In the genomic region with DNA sequence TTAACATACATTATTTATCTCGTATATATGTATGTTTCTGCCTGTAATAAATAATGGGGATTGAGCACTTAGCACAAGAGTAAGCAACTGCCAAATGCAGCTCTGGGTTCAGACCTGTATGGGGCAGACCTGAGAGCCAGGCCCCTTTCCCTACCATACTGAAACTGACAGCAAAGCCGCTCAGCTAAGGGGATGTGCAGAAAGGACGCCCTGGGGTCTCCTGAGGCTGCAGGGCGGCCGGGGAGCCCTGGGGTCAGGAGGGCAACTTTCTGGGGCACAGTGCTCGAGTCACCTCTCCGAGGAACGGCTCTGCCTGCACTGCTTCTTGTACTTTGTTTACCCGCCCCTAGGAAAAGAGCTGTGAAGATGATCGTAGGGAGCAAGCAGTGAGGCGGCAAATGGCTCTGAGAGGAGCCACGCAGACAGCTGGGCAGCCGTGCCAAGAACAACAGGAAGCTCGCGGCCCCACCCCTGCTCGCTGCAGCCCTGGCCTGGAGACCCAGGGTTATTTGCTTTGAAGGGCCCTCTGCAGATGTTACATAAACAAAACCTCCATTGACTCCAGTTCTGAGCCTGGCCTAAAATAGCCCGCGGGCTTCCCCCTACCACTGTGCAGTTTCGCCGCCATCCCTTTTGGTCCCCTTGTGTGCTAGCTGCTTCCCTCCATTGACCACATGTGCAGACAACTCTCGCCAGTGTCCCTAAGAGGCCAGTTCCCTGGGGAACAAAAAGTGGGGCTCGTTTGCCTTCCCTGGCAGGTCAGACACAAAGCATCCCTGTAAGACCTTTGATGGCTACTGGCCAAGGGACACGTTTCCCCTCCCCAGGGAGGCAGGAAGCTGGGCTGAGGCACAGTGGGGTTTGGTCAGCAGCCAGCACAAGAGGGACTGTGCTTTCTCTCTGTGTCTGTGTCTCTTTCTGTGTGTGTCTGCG, we compare ENCODE assay signal across 2 cellular contexts.
A peak's percentile ranks its signal among the peaks of the same experiment; 100 is the strongest.
TF ChIP-seq lines count a peak whose summit lies in the region.

No MANE protein-coding gene starts in this region.

TF ChIP-seq in IMR-90, 13 proteins besides CTCF, POLR2A, EP300 and RAD21 (continued from another document):
- TF ChIP-seq, protein P1, sequence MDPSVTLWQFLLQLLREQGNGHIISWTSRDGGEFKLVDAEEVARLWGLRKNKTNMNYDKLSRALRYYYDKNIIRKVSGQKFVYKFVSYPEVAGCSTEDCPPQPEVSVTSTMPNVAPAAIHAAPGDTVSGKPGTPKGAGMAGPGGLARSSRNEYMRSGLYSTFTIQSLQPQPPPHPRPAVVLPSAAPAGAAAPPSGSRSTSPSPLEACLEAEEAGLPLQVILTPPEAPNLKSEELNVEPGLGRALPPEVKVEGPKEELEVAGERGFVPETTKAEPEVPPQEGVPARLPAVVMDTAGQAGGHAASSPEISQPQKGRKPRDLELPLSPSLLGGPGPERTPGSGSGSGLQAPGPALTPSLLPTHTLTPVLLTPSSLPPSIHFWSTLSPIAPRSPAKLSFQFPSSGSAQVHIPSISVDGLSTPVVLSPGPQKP (IDR thresholded peaks at IDR 0.05; ENCODE audit: borderline replicate concordance, low read depth, low read length), result no peak
- TF ChIP-seq MXI1 (IDR thresholded peaks at IDR 0.05; ENCODE audit: borderline replicate concordance, low read depth, low read length) (0 out of 2 replicates have a peak, but pooled peaks have one; percentile 13), MAZ (IDR thresholded peaks at IDR 0.05; ENCODE audit: borderline replicate concordance, low read depth, low read length) (no peak; the same call in 1 of the 2 replicates), CHD1 (IDR thresholded peaks at IDR 0.05; ENCODE audit: low read depth, low read length) (no peak), SMC3 (IDR thresholded peaks at IDR 0.05; ENCODE audit: low read depth, low read length) (no peak)

TF ChIP-seq in PFSK-1, 5 proteins besides CTCF, POLR2A, EP300 and RAD21 (continued from another document):
- TF ChIP-seq, protein P2, sequence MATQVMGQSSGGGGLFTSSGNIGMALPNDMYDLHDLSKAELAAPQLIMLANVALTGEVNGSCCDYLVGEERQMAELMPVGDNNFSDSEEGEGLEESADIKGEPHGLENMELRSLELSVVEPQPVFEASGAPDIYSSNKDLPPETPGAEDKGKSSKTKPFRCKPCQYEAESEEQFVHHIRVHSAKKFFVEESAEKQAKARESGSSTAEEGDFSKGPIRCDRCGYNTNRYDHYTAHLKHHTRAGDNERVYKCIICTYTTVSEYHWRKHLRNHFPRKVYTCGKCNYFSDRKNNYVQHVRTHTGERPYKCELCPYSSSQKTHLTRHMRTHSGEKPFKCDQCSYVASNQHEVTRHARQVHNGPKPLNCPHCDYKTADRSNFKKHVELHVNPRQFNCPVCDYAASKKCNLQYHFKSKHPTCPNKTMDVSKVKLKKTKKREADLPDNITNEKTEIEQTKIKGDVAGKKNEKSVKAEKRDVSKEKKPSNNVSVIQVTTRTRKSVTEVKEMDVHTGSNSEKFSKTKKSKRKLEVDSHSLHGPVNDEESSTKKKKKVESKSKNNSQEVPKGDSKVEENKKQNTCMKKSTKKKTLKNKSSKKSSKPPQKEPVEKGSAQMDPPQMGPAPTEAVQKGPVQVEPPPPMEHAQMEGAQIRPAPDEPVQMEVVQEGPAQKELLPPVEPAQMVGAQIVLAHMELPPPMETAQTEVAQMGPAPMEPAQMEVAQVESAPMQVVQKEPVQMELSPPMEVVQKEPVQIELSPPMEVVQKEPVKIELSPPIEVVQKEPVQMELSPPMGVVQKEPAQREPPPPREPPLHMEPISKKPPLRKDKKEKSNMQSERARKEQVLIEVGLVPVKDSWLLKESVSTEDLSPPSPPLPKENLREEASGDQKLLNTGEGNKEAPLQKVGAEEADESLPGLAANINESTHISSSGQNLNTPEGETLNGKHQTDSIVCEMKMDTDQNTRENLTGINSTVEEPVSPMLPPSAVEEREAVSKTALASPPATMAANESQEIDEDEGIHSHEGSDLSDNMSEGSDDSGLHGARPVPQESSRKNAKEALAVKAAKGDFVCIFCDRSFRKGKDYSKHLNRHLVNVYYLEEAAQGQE (IDR thresholded peaks at IDR 0.05; ENCODE audit: insufficient read depth in 1 of 2, low read depth in 2 of 2, low read length in 2 of 2), result peak in 1 of 2 experiments; percentile 71; a peak in 1 of 4 replicates
